8 cellular contexts compared by ENCODE assay signal in genomic region chr11:44568358-44568705, GRCh38. TPM values are rescaled to one million over a fixed set of nuclear protein-coding genes. Genes with fewer than 3 reads are reported as not detected.
DNase-seq lines count a peak whose midpoint lies in the region; ATAC-seq and TF ChIP-seq lines count a peak whose summit lies in the region.
"Had no signal": no experiment of that assay in that cellular context is flagged by ENCODE, and none has a peak within 500 bp of the region (broad histone marks: within the 10 kb centered on the region; RNA-seq: fewer than 3 reads in every experiment).

No MANE protein-coding gene starts in this region.

- WGBS in esophagus muscularis mucosa, result no CpG with 5 or more reads among the region's 4 CpGs
- 43 to 74% (median 60%) methylated on average over 4 of the region's 4 CpGs for WGBS in spleen, 5 donors

- peaks cover 3% of the 10 kb centered on the region for H3K36me3 Mint-ChIP-seq in T-cell

- H3K27me3 ChIP-seq in esophagus muscularis mucosa (no peaks in the 10 kb centered on the region), spleen (replicated peaks in 1 of 7) (no peaks in the 10 kb centered on the region)

- H3K27ac Mint-ChIP-seq in T-cell, result peak overlapping the region; percentile 80 to 81

- H3K27me3 Mint-ChIP-seq in T-cell, result no peaks in the 10 kb centered on the region

- H3K9me3 Mint-ChIP-seq in T-cell, result no peaks in the 10 kb centered on the region

- no peak for ATAC-seq in T-cell (replicated peaks in 1 of 4)
- no peak for ATAC-seq in GM18907 (IDR thresholded peaks at IDR 0.05; ENCODE audit: unreplicated experiment)

- intact Hi-C loops in esophagus muscularis mucosa (cut with DNase I), result no loop called here
- intact Hi-C loops in spleen (cut with DNase I; ENCODE audit: low total_unique reads), result loop anchor here (5.0 kb wide), 1 partner anchor 34 kb away; no protein-coding TSS in a partner anchor

- H3K36me3 ChIP-seq in esophagus muscularis mucosa, result no peaks in the 10 kb centered on the region
- peaks cover 0 to 18% (median 0%) of the 10 kb centered on the region in 6 donors for H3K36me3 ChIP-seq in spleen

- TF ChIP-seq CTCF in esophagus muscularis mucosa (IDR thresholded peaks at IDR 0.05) (no peak), spleen (IDR thresholded peaks at IDR 0.05 in 8 of 11, conservative IDR thresholded peaks at IDR 0.05 in 3 of 11) (no peak)

- POLR2A ChIA-PET in T-cell (lab: Charles Lee), result interaction anchor here in 1 of 2 donors (1.5 kb wide), 1 partner anchor 43 kb away, joined by 5 read pairs; no protein-coding TSS in a partner anchor

- H3K4me1 Mint-ChIP-seq in T-cell, result peaks cover 66 to 79% (median 74%) of the 10 kb centered on the region in 3 donors

- no peak for TF ChIP-seq EP300 in esophagus muscularis mucosa (IDR thresholded peaks at IDR 0.05)

- H3K27ac ChIP-seq in esophagus muscularis mucosa (replicated peaks in 1 of 4), result peak overlapping the region; percentile 63 to 77 (median 69)
- H3K27ac ChIP-seq in spleen, result peak overlapping the region; percentile 31 to 95 (median 88)

- no peak for DNase-seq in T-cell
- DNase-seq in esophagus muscularis mucosa (ENCODE audit: extremely low spot score), result no peak
- no peak for DNase-seq in spleen
- no peak for DNase-seq in DMS153 (lab: John Stamatoyannopoulos, UW)
- DNase-seq in NCI-H187 treated with DMSO at 0.1 percent for 48 hours (lab: John Stamatoyannopoulos, UW), result no peak
- DNase-seq: NCI-H69 had no signal

- H3K4me1 ChIP-seq in esophagus muscularis mucosa (peaks cover 54 to 74% (median 70%) of the 10 kb centered on the region in 4 donors), spleen (peaks cover 41 to 96% (median 88%) of the 10 kb centered on the region in 6 donors)

- H3K4me3 Mint-ChIP-seq in T-cell, result peak overlapping the region; percentile 46 to 88 (median 83)

- TF ChIP-seq POLR2A in GM19099 (IDR thresholded peaks at IDR 0.05; ENCODE audit: extremely low read depth, insufficient read length, low read depth) (peak; percentile 41), esophagus muscularis mucosa (IDR thresholded peaks at IDR 0.05; ENCODE audit: low read depth) (no peak), spleen (IDR thresholded peaks at IDR 0.05) (no peak)

- no peak overlapping the region for H3K4me3 ChIP-seq in esophagus muscularis mucosa
- peak overlapping the region in 5 of 8 donors; percentile 11 to 76 (median 22) for H3K4me3 ChIP-seq in spleen

- H3K9me3 ChIP-seq in esophagus muscularis mucosa (no peaks in the 10 kb centered on the region), spleen (no peaks in the 10 kb centered on the region)

- CTCF ChIA-PET in T-cell (lab: Charles Lee), result interaction anchor here in 1 of 2 donors (0.7 kb wide), 1 partner anchor 43 kb away, joined by 3 read pairs; no protein-coding TSS in a partner anchor

RNA-seq across cellular contexts. Expression of gene CD82, which starts 2.9 kb away (rescaled TPM):
- total RNA-seq in T-cell (10 to 100 TPM; 53.4 to 99.6 (median 69.0) TPM), esophagus muscularis mucosa (10 to 100 TPM; 11.0 to 20.6 (median 16.3) TPM), spleen (100 to 1,000 TPM in 4 of 7 donors, 10 to 100 TPM in 3; 65.3 to 174 (median 125) TPM)
- polyA plus RNA-seq in spleen, result 100 to 1,000 TPM in 1 of 3 donors, 10 to 100 TPM in 2; 27.8 to 111 (median 35.3) TPM

Comparison
In these comparisons a context has a peak if more than half of its experiments do, and no peak if none do; other contexts are left out.
1. H3K4me3 ChIP-seq: peak in spleen (5 of 8); none in esophagus muscularis mucosa (0 of 4).